Comparison of ENCODE assay signal across 21 cellular contexts in genomic region chr1:156711011-156711817, GRCh38. TPM values are rescaled to one million over a fixed set of nuclear protein-coding genes. Genes with fewer than 3 reads are reported as not detected.
DNase-seq lines count a peak whose midpoint lies in the region; ATAC-seq and TF ChIP-seq lines count a peak whose summit lies in the region.
"Had no signal": no experiment of that assay in that cellular context is flagged by ENCODE, and none has a peak within 500 bp of the region (broad histone marks: within the 10 kb centered on the region; RNA-seq: fewer than 3 reads in every experiment).

No MANE protein-coding gene starts in this region.

- peak overlapping the region; percentile 53 for H3K4me2 ChIP-seq in smooth muscle cell
- H3K4me2 ChIP-seq: BLaER1 had no signal

- no peaks in the 10 kb centered on the region for H4K20me1 ChIP-seq in smooth muscle cell (ENCODE audit: low read depth)
- H4K20me1 ChIP-seq: BLaER1 had no signal

- DNase-seq in iPS-NIHi11 (ENCODE audit: low spot score) (peak; percentile 12), smooth muscle cell (lab: John Stamatoyannopoulos, UW; ENCODE audit: unreplicated experiment) (no peak), epidermal melanocyte (ENCODE audit: insufficient read length, low spot score) (no peak), NCI-H1417 (lab: John Stamatoyannopoulos, UW) (no peak), NCI-H510A treated with DMSO at 0.1 percent for 48 hours (lab: John Stamatoyannopoulos, UW) (no peak)
- DNase-seq in activated T-helper 1 cell treated with anti-CD3 and anti-CD28 coated beads, Interleukin-12 subunit alpha, Interleukin-12 subunit beta, Interleukin-2, Interleukin-4 antibody, amounts not matched to agents 30 ng/mL and 10 ng/mL and 1 ng/mL, durations not matched to agents 14 hours and 24 hours and 36 hours (ENCODE audit: low spot score), result no peak
- DNase-seq: activated CD4-positive, alpha-beta T cell treated with anti-CD3 and anti-CD28 coated beads for 4 hours; activated CD8-positive, alpha-beta memory T cell treated with anti-CD3 and anti-CD28 coated beads, Interleukin-2, amount 50 U/mL, for 4 hours; activated gamma-delta T cell treated with Interleukin-2 at 50 U/mL for 16 hours; DMS153; erythroblast; kidney glomerular epithelial cell; NCI-H1436; SJCRH30 had no signal

- H3K4me3 Mint-ChIP-seq in activated T-helper 1 cell treated with anti-CD3 and anti-CD28 coated beads, Interleukin-12 subunit alpha, Interleukin-12 subunit beta, Interleukin-2, Interleukin-4 antibody, amounts not matched to agents 30 ng/mL and 10 ng/mL and 1 ng/mL, durations not matched to agents 14 hours and 24 hours and 36 hours, result no peak overlapping the region

- H3K27ac ChIP-seq in HEK293 (ENCODE audit: extremely low read depth, low read depth, low read length) (no peak overlapping the region), smooth muscle cell (ENCODE audit: low read depth) (no peak overlapping the region)
- H3K27ac ChIP-seq: ascending aorta, BLaER1, parathyroid adenoma, SJCRH30 had no signal

- H3K9ac ChIP-seq in smooth muscle cell (ENCODE audit: low read depth), result no peak overlapping the region
- H3K9ac ChIP-seq: BLaER1, parathyroid adenoma had no signal

- no peak overlapping the region for H3K27ac Mint-ChIP-seq in activated T-helper 1 cell treated with anti-CD3 and anti-CD28 coated beads, Interleukin-12 subunit alpha, Interleukin-12 subunit beta, Interleukin-2, Interleukin-4 antibody, amounts not matched to agents 30 ng/mL and 10 ng/mL and 1 ng/mL, durations not matched to agents 14 hours and 24 hours and 36 hours

- WGBS in smooth muscle cell (ENCODE audit: low lambda C conversion rate), result 18% methylated on average over 9 of the region's 9 CpGs

- H3K36me3 Mint-ChIP-seq in activated T-helper 1 cell treated with anti-CD3 and anti-CD28 coated beads, Interleukin-12 subunit alpha, Interleukin-12 subunit beta, Interleukin-2, Interleukin-4 antibody, amounts not matched to agents 30 ng/mL and 10 ng/mL and 1 ng/mL, durations not matched to agents 14 hours and 24 hours and 36 hours (ENCODE audit: low read depth), result peaks cover 2% of the 10 kb centered on the region

- no peak for TF ChIP-seq CTCF in HEK293 (tag by site-specific recombination; IDR thresholded peaks at IDR 0.05)
- TF ChIP-seq CTCF in smooth muscle cell (IDR thresholded peaks at IDR 0.05; ENCODE audit: borderline replicate concordance, insufficient read depth, poor library complexity, severe bottlenecking), result no peak

- POLR2A ChIA-PET in HEK293 (lab: Yijun Ruan, JAX), result interaction anchor here (1.2 kb wide), 1 partner anchor 17 kb away, joined by 6 read pairs; the partner anchor contains the start of genes ISG20L2 and METTL25B

- H3K4me1 ChIP-seq in HEK293 (ENCODE audit: control insufficient read depth, insufficient read depth, low read length) (peaks cover 3% of the 10 kb centered on the region; the same call in 1 of the 2 replicates), smooth muscle cell (ENCODE audit: low read depth) (peaks cover 46% of the 10 kb centered on the region)

- H3K36me3 ChIP-seq in HEK293 (ENCODE audit: control insufficient read depth in 2 of 2, insufficient read depth in 1 of 2, low read length in 2 of 2) (peaks cover 0 to 6% of the 10 kb centered on the region in 2 experiments; a peak in 1 of 3 replicates), smooth muscle cell (ENCODE audit: low read depth) (no peaks in the 10 kb centered on the region)
- H3K36me3 ChIP-seq: ascending aorta, SJCRH30, tibial nerve had no signal

- H3F3A ChIP-seq in smooth muscle cell (ENCODE audit: low read depth), result peaks cover 16% of the 10 kb centered on the region

- intact Hi-C loops in activated T-helper 1 cell treated with anti-CD3 and anti-CD28 coated beads, Interleukin-12 subunit alpha, Interleukin-12 subunit beta, Interleukin-2, Interleukin-4 antibody, amounts not matched to agents 30 ng/mL and 10 ng/mL and 1 ng/mL, durations not matched to agents 14 hours and 24 hours and 36 hours (cut with micrococcal nuclease), result no loop called here

- H3K79me2 ChIP-seq in smooth muscle cell (ENCODE audit: low read depth), result no peaks in the 10 kb centered on the region
- H3K79me2 ChIP-seq: parathyroid adenoma had no signal

- H2AFZ ChIP-seq in smooth muscle cell (ENCODE audit: low read depth), result no peak overlapping the region
- H2AFZ ChIP-seq: parathyroid adenoma had no signal

- H3K4me1 Mint-ChIP-seq in activated T-helper 1 cell treated with anti-CD3 and anti-CD28 coated beads, Interleukin-12 subunit alpha, Interleukin-12 subunit beta, Interleukin-2, Interleukin-4 antibody, amounts not matched to agents 30 ng/mL and 10 ng/mL and 1 ng/mL, durations not matched to agents 14 hours and 24 hours and 36 hours (ENCODE audit: low read depth), result peaks cover 8% of the 10 kb centered on the region

- CTCF ChIA-PET in HEK293 (lab: Yijun Ruan, JAX), result interaction anchor here (0.6 to 20.2 kb wide), 7 partner anchors 14 to 179 kb away, joined by 3 to 579 read pairs (median 6); partner anchors contain the start of genes METTL25B and MRPL24

- no peaks in the 10 kb centered on the region for H3K9me3 Mint-ChIP-seq in activated T-helper 1 cell treated with anti-CD3 and anti-CD28 coated beads, Interleukin-12 subunit alpha, Interleukin-12 subunit beta, Interleukin-2, Interleukin-4 antibody, amounts not matched to agents 30 ng/mL and 10 ng/mL and 1 ng/mL, durations not matched to agents 14 hours and 24 hours and 36 hours

- peaks cover 12% of the 10 kb centered on the region for H3K27me3 Mint-ChIP-seq in activated T-helper 1 cell treated with anti-CD3 and anti-CD28 coated beads, Interleukin-12 subunit alpha, Interleukin-12 subunit beta, Interleukin-2, Interleukin-4 antibody, amounts not matched to agents 30 ng/mL and 10 ng/mL and 1 ng/mL, durations not matched to agents 14 hours and 24 hours and 36 hours (ENCODE audit: insufficient read depth)

- ATAC-seq in SK-N-SH treated with all-trans-retinoic acid at 6 μM for 48 hours, result peak; percentile 57
- ATAC-seq: heart left ventricle had no signal

- H3K9me3 ChIP-seq in HEK293 (ENCODE audit: control insufficient read depth, insufficient read depth, low read depth, low read length) (no peaks in the 10 kb centered on the region), smooth muscle cell (replicated peaks; ENCODE audit: low read depth) (no peaks in the 10 kb centered on the region)
- H3K9me3 ChIP-seq: ascending aorta, BLaER1, heart left ventricle, SJCRH30, tibial nerve had no signal

- H3K4me3 ChIP-seq in HEK293 (ENCODE audit: low read depth, low read length) (no peak overlapping the region), smooth muscle cell (no peak overlapping the region)
- H3K4me3 ChIP-seq: ascending aorta, BLaER1, heart left ventricle, SJCRH30, tibial nerve had no signal

- H3K27me3 ChIP-seq in smooth muscle cell (ENCODE audit: low read depth), result no peaks in the 10 kb centered on the region
- H3K27me3 ChIP-seq: ascending aorta, BLaER1, SJCRH30, tibial nerve had no signal

TF ChIP-seq in HEK293, 187 proteins besides CTCF, POLR2A, EP300 and RAD21 (continues in another document):
- TF ChIP-seq IKZF3 (tag by site-specific recombination; IDR thresholded peaks at IDR 0.05), result 0 out of 2 replicates have a peak, but pooled peaks have one; percentile 53

TF ChIP-seq in SK-N-SH treated with all-trans-retinoic acid at 6 μM for 48 hours, 23 proteins besides CTCF, POLR2A, EP300 and RAD21 (continues in another document):
- no peak for TF ChIP-seq PPARA (CRISPR knock-in tag; IDR thresholded peaks at IDR 0.05; ENCODE audit: borderline replicate concordance)
- no peak for TF ChIP-seq CSRNP3 (CRISPR knock-in tag; IDR thresholded peaks at IDR 0.05)
- 0 out of 2 replicates have a peak, but pooled peaks have one; percentile 68 for TF ChIP-seq ZFP3 (CRISPR knock-in tag; IDR thresholded peaks at IDR 0.05)

RNA-seq across cellular contexts. Expression of gene CRABP2, which starts 5.8 kb away (rescaled TPM):
- total RNA-seq in smooth muscle cell, result 69.4 and 86.6 TPM in 2 replicates
- 145 and 277 TPM in 2 replicates for polyA plus RNA-seq in smooth muscle cell
- total RNA-seq in activated T-helper 1 cell treated with anti-CD3 and anti-CD28 coated beads, Interleukin-12 subunit alpha, Interleukin-12 subunit beta, Interleukin-2, Interleukin-4 antibody, amounts not matched to agents 30 ng/mL and 10 ng/mL and 1 ng/mL, durations not matched to agents 14 hours and 24 hours and 36 hours, result 1.4 and 1.6 TPM in 2 replicates
- total RNA-seq: ascending aorta had no signal

RNA-seq across cellular contexts. Expression of gene METTL25B, which starts 17.1 kb away (rescaled TPM):
- 5.4 and 11.0 TPM in 2 replicates for total RNA-seq in smooth muscle cell
- 17.5 and 21.7 TPM in 2 replicates for polyA plus RNA-seq in smooth muscle cell
- 31.6 and 38.9 TPM in 2 replicates for total RNA-seq in activated T-helper 1 cell treated with anti-CD3 and anti-CD28 coated beads, Interleukin-12 subunit alpha, Interleukin-12 subunit beta, Interleukin-2, Interleukin-4 antibody, amounts not matched to agents 30 ng/mL and 10 ng/mL and 1 ng/mL, durations not matched to agents 14 hours and 24 hours and 36 hours

RNA-seq across cellular contexts. Expression of gene ISG20L2, which starts 17.4 kb away (rescaled TPM):
- total RNA-seq in smooth muscle cell, result 13.8 and 20.3 TPM in 2 replicates
- 17.4 and 19.2 TPM in 2 replicates for polyA plus RNA-seq in smooth muscle cell
- 73.7 and 81.5 TPM in 2 replicates for total RNA-seq in activated T-helper 1 cell treated with anti-CD3 and anti-CD28 coated beads, Interleukin-12 subunit alpha, Interleukin-12 subunit beta, Interleukin-2, Interleukin-4 antibody, amounts not matched to agents 30 ng/mL and 10 ng/mL and 1 ng/mL, durations not matched to agents 14 hours and 24 hours and 36 hours

RNA-seq across cellular contexts. Expression of gene MRPL24, which starts 29.7 kb away (rescaled TPM):
- total RNA-seq in smooth muscle cell, result 16.5 and 29.3 TPM in 2 replicates
- 68.6 and 79.6 TPM in 2 replicates for polyA plus RNA-seq in smooth muscle cell
- total RNA-seq in activated T-helper 1 cell treated with anti-CD3 and anti-CD28 coated beads, Interleukin-12 subunit alpha, Interleukin-12 subunit beta, Interleukin-2, Interleukin-4 antibody, amounts not matched to agents 30 ng/mL and 10 ng/mL and 1 ng/mL, durations not matched to agents 14 hours and 24 hours and 36 hours, result 132 and 135 TPM in 2 replicates

RNA-seq across cellular contexts. Expression of gene NES, which starts 34.0 kb away (rescaled TPM):
- 27.1 and 28.5 TPM in 2 replicates for total RNA-seq in smooth muscle cell
- 11.3 and 23.3 TPM in 2 replicates for polyA plus RNA-seq in smooth muscle cell
- not detected in 2 replicates for total RNA-seq in activated T-helper 1 cell treated with anti-CD3 and anti-CD28 coated beads, Interleukin-12 subunit alpha, Interleukin-12 subunit beta, Interleukin-2, Interleukin-4 antibody, amounts not matched to agents 30 ng/mL and 10 ng/mL and 1 ng/mL, durations not matched to agents 14 hours and 24 hours and 36 hours

Comparison
In these comparisons a context has a peak if more than half of its experiments do, and no peak if none do; other contexts are left out.
1. RNA of gene CRABP2, which starts 5.8 kb away (total RNA-seq): 69.4 to 86.6 TPM in smooth muscle cell; 1.4 to 1.6 TPM in activated T-helper 1 cell treated with anti-CD3 and anti-CD28 coated beads, Interleukin-12 subunit alpha, Interleukin-12 subunit beta, Interleukin-2, Interleukin-4 antibody, amounts not matched to agents 30 ng/mL and 10 ng/mL and 1 ng/mL, durations not matched to agents 14 hours and 24 hours and 36 hours; every median in the first group is over 10 times any median in the second.
2. Of the 2 proteins assayed by ChIP-seq in both HEK293 and SK-N-SH treated with all-trans-retinoic acid at 6 μM for 48 hours: peak only in HEK293: none; only in SK-N-SH treated with all-trans-retinoic acid at 6 μM for 48 hours: PATZ1 and ZFP3; in both: none; in neither: 0.